ENCODE assay signal across 26 cellular contexts in the genomic region with DNA sequence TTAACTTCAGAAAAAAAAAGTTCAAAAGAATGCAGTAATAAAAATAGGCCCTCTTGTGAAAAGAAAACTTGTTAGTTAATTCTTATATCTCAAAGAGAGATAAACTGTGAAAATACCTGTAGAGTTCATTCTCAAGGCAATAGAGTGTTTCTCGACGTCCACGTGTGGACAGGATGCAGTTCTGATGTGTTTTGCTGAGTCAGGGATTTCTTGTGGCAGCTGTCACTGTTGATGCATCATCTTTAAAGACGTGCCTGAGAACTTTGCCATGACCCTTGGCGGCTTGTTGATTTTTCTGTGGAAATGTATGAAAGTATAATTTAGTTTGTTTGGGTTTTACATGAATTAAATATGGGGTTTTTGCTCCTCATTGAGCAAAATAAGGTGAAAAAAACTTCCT.
"Had no signal": no experiment of that assay in that cellular context is flagged by ENCODE, and none has a peak within 500 bp of the region (broad histone marks: within the 10 kb centered on the region; RNA-seq: fewer than 3 reads in every experiment).

No MANE protein-coding gene starts in this region.

- H3K79me2 ChIP-seq: parathyroid adenoma had no signal

- ATAC-seq: foreskin keratinocyte; heart left ventricle; left colon; left ventricle myocardium superior; sciatic nerve; stimulated activated naive B cell treated with anti-CD40 and anti-IgM and Interleukin-4, amounts not matched to agents 10 μg/mL and 1 μg/mL and 100 μg/mL, for 72 hours; stimulated activated naive CD8-positive, alpha-beta T cell treated with anti-CD3 and anti-CD28 coated beads, Interleukin-15, amount 100 ng/mL, for 72 hours; upper lobe of right lung had no signal

- DNase-seq: effector CD4-positive, alpha-beta T cell; endodermal cell; erythroblast; foreskin keratinocyte; heart left ventricle; hippocampal formation; left colon; left ventricle myocardium superior; mesenchymal stem cell; midbrain; naive B cell; retina; stimulated activated CD4-positive, alpha-beta T cell treated with anti-CD3 and anti-CD28 coated beads, Interleukin-2, amount 100 ng/mL, for 24 hours; stimulated activated CD4-positive, alpha-beta T cell treated with anti-CD3 and anti-CD28 coated beads, Interleukin-4, amount 100 ng/mL, for 4 hours; stimulated activated naive B cell treated with anti-CD40 and anti-IgM and Interleukin-4, amounts not matched to agents 10 μg/mL and 1 μg/mL and 100 μg/mL, for 72 hours; stimulated activated naive CD8-positive, alpha-beta T cell treated with anti-CD3 and anti-CD28 coated beads, Interleukin-15, amount 100 ng/mL, for 72 hours; testis; upper lobe of right lung had no signal

- H3K9ac ChIP-seq: parathyroid adenoma had no signal

- H3K9me3 ChIP-seq: heart left ventricle, prostate gland, testis, tibial nerve, upper lobe of right lung had no signal

- H3K36me3 ChIP-seq: heart left ventricle, prostate gland, tibial nerve, upper lobe of right lung had no signal

- H3K27me3 ChIP-seq: foreskin keratinocyte, heart left ventricle, testis, tibial nerve, upper lobe of right lung had no signal

- H2AFZ ChIP-seq: parathyroid adenoma had no signal

- H3K27ac ChIP-seq: coronary artery, foreskin keratinocyte, heart left ventricle, parathyroid adenoma, prostate gland, skin epidermis, testis, tibial nerve, upper lobe of right lung had no signal

- H3K4me3 ChIP-seq: coronary artery, heart left ventricle, lung, prostate gland, skin epidermis, testis, tibial nerve, upper lobe of right lung had no signal

- H3K4me1 ChIP-seq: heart left ventricle, parathyroid adenoma, prostate gland, testis, tibial nerve, upper lobe of right lung had no signal

- FAIRE-seq: endothelial cell of umbilical vein had no signal
